Comparison of ENCODE assay signal across 2 cellular contexts in genomic region chr13:33217256-33217655, GRCh38.
TF ChIP-seq lines count a peak whose summit lies in the region.

No MANE protein-coding gene starts in this region.

TF ChIP-seq in HCT116, 20 proteins besides CTCF, POLR2A, EP300 and RAD21:
- TF ChIP-seq CBX3 (IDR thresholded peaks at IDR 0.05; ENCODE audit: low read depth): no peak
- TF ChIP-seq POLR2AphosphoS5 (IDR thresholded peaks at IDR 0.05; ENCODE audit: low read depth, low read length): no peak
- TF ChIP-seq CEBPB (IDR thresholded peaks at IDR 0.05; ENCODE audit: low read depth): no peak
- TF ChIP-seq SP1 (IDR thresholded peaks at IDR 0.05; ENCODE audit: low read depth): no peak
- no peak for TF ChIP-seq ZBTB33 (IDR thresholded peaks at IDR 0.05; ENCODE audit: extremely low read depth, insufficient replicate concordance, low read length)
- no peak for TF ChIP-seq ELF1 (IDR thresholded peaks at IDR 0.05; ENCODE audit: borderline replicate concordance, low read depth)
- no peak for TF ChIP-seq ZFX (IDR thresholded peaks at IDR 0.05)
- no peak for TF ChIP-seq SRF (IDR thresholded peaks at IDR 0.05; ENCODE audit: low read depth)
- TF ChIP-seq JUND (IDR thresholded peaks at IDR 0.05): no peak
- no peak for TF ChIP-seq EZH2 (IDR thresholded peaks at IDR 0.05)
- TF ChIP-seq REST (IDR thresholded peaks at IDR 0.05; ENCODE audit: low read depth): no peak

TF ChIP-seq in GM12878, 131 proteins besides CTCF, POLR2A, EP300 and RAD21:
- TF ChIP-seq ZNF274 (IDR thresholded peaks at IDR 0.05; ENCODE audit: insufficient read depth, insufficient read length) (no peak), ZNF217 (IDR thresholded peaks at IDR 0.05) (no peak), TCF7 (IDR thresholded peaks at IDR 0.05; ENCODE audit: borderline replicate concordance) (no peak), TAF1 (IDR thresholded peaks at IDR 0.05; ENCODE audit: borderline replicate concordance, low read depth, low read length) (no peak), SMARCA5 (IDR thresholded peaks at IDR 0.05) (no peak), NFYA (IDR thresholded peaks at IDR 0.05; ENCODE audit: borderline replicate concordance, low read depth, low read length) (no peak), CHD1 (IDR thresholded peaks at IDR 0.05; ENCODE audit: low read depth, low read length) (no peak), STAT3 (IDR thresholded peaks at IDR 0.05; ENCODE audit: low read depth, low read length) (no peak), MTA3 (IDR thresholded peaks at IDR 0.05; ENCODE audit: borderline replicate concordance, low read length) (no peak), KDM1A (IDR thresholded peaks at IDR 0.05; ENCODE audit: borderline replicate concordance) (no peak), CBFB (IDR thresholded peaks at IDR 0.05; ENCODE audit: low read depth) (no peak), RELA (IDR thresholded peaks at IDR 0.05; ENCODE audit: borderline replicate concordance, partially characterized antibody) (no peak), SRF (IDR thresholded peaks at IDR 0.05; ENCODE audit: low read depth in 2 of 2, low read length in 2 of 2) (no peak)
